In genomic region chr3:119703900-119704531, GRCh38 we compare ENCODE assay signal across 1 cellular context.
TF ChIP-seq lines count a peak whose summit lies in the region.

No MANE protein-coding gene starts in this region.

TF ChIP-seq in HCT116, 20 proteins besides CTCF, POLR2A, EP300 and RAD21 (continued from another document):
- TF ChIP-seq EGR1 (IDR thresholded peaks at IDR 0.05; ENCODE audit: low read depth) (no peak), SRF (IDR thresholded peaks at IDR 0.05; ENCODE audit: low read depth) (no peak), JUND (IDR thresholded peaks at IDR 0.05) (no peak)
